15 cellular contexts compared by ENCODE assay signal in genomic region chr1:211469113-211469512, GRCh38. TPM values are rescaled to one million over a fixed set of nuclear protein-coding genes. Genes with fewer than 3 reads are reported as not detected.
DNase-seq lines count a peak whose midpoint lies in the region; TF ChIP-seq lines count a peak whose summit lies in the region.
"Had no signal": no experiment of that assay in that cellular context is flagged by ENCODE, and none has a peak within 500 bp of the region (broad histone marks: within the 10 kb centered on the region; RNA-seq: fewer than 3 reads in every experiment).

No MANE protein-coding gene starts in this region.

- H3K4me1 ChIP-seq in subcutaneous abdominal adipose tissue (ENCODE audit: control insufficient read depth in 5 of 5, insufficient read depth in 5 of 5, low read length in 5 of 5), result peaks cover 0 to 22% (median 14%) of the 10 kb centered on the region in 5 donors

- H3K27me3 Mint-ChIP-seq in activated CD4-positive, alpha-beta T cell treated with anti-CD3 and anti-CD28 coated beads, Interleukin-2, amount 10 ng/mL, durations not matched to agents 7 days and 5 days, result peaks cover 21% of the 10 kb centered on the region
- H3K27me3 Mint-ChIP-seq: CD4-positive, alpha-beta T cell had no signal

- H3K27me3 ChIP-seq in subcutaneous abdominal adipose tissue (ENCODE audit: control insufficient read depth in 5 of 5, insufficient read depth in 4 of 5, low read length in 5 of 5), result peaks cover 0 to 3% (median 0%) of the 10 kb centered on the region in 5 donors

- no peaks in the 10 kb centered on the region for H3K36me3 ChIP-seq in subcutaneous abdominal adipose tissue (ENCODE audit: control insufficient read depth in 5 of 5, insufficient read depth in 5 of 5, low read length in 5 of 5)

- H3K4me3 Mint-ChIP-seq in activated CD4-positive, alpha-beta T cell treated with anti-CD3 and anti-CD28 coated beads, Interleukin-2, amount 10 ng/mL, durations not matched to agents 7 days and 5 days, result no peak overlapping the region
- H3K4me3 Mint-ChIP-seq: CD4-positive, alpha-beta T cell; H9; IgD-negative memory B cell had no signal

- CTCF ChIA-PET in activated CD4-positive, alpha-beta T cell treated with anti-CD3 and anti-CD28 coated beads, Interleukin-2, amount 10 ng/mL, durations not matched to agents 7 days and 5 days (lab: Charles Lee), result interaction anchor here (2.4 kb wide), 1 partner anchor 11 kb away, joined by 9 read pairs; no protein-coding TSS in a partner anchor

- H3K9me3 ChIP-seq in subcutaneous abdominal adipose tissue (ENCODE audit: control insufficient read depth in 5 of 5, low read length in 5 of 5), result no peaks in the 10 kb centered on the region

- no peaks in the 10 kb centered on the region for H3K9me3 Mint-ChIP-seq in activated CD4-positive, alpha-beta T cell treated with anti-CD3 and anti-CD28 coated beads, Interleukin-2, amount 10 ng/mL, durations not matched to agents 7 days and 5 days
- H3K9me3 Mint-ChIP-seq: CD4-positive, alpha-beta T cell; IgD-negative memory B cell had no signal

- H3K27ac Mint-ChIP-seq in activated CD4-positive, alpha-beta T cell treated with anti-CD3 and anti-CD28 coated beads, Interleukin-2, amount 10 ng/mL, durations not matched to agents 7 days and 5 days, result no peak overlapping the region
- H3K27ac Mint-ChIP-seq: CD4-positive, alpha-beta T cell; H9; IgD-negative memory B cell had no signal

- peak; percentile 2 for DNase-seq in AG08396 (ENCODE audit: low spot score)
- peak; percentile 2 for DNase-seq in GM10266 (ENCODE audit: extremely low spot score)
- DNase-seq in putamen (ENCODE audit: low spot score), result no peak
- no peak for DNase-seq in activated CD4-positive, alpha-beta T cell treated with anti-CD3 and anti-CD28 coated beads, Interleukin-2, amount 10 ng/mL, durations not matched to agents 7 days and 5 days
- DNase-seq in dedifferentiated amniotic fluid mesenchymal stem cell (ENCODE audit: extremely low spot score), result no peak
- DNase-seq: Calu3; CD4-positive, alpha-beta T cell; DMS 273 treated with DMSO at 0.1 percent for 48 hours; GOT3; H9 had no signal

- no peak overlapping the region for H3K9ac ChIP-seq in subcutaneous abdominal adipose tissue (ENCODE audit: low read length in 5 of 5)

- no peak overlapping the region for H3K4me3 ChIP-seq in subcutaneous abdominal adipose tissue (ENCODE audit: low read depth in 1 of 5, low read length in 5 of 5)

- POLR2A ChIA-PET in activated CD4-positive, alpha-beta T cell treated with anti-CD3 and anti-CD28 coated beads, Interleukin-2, amount 10 ng/mL, durations not matched to agents 7 days and 5 days (lab: Charles Lee), result no interaction called here

- TF ChIP-seq CTCF in GM10266 (IDR thresholded peaks at IDR 0.05; ENCODE audit: control insufficient read depth, insufficient read depth, low read depth, missing control alignments) (no peak), VCaP (conservative IDR thresholded peaks at IDR 0.05) (no peak)

- no peaks in the 10 kb centered on the region for H3K4me1 Mint-ChIP-seq in activated CD4-positive, alpha-beta T cell treated with anti-CD3 and anti-CD28 coated beads, Interleukin-2, amount 10 ng/mL, durations not matched to agents 7 days and 5 days

- H3K27ac ChIP-seq in VCaP (peak overlapping the region; percentile 76), subcutaneous abdominal adipose tissue (ENCODE audit: low read depth, low read length) (peak overlapping the region; percentile 4)

- H3K36me3 Mint-ChIP-seq in activated CD4-positive, alpha-beta T cell treated with anti-CD3 and anti-CD28 coated beads, Interleukin-2, amount 10 ng/mL, durations not matched to agents 7 days and 5 days (ENCODE audit: low read depth), result no peaks in the 10 kb centered on the region
- H3K36me3 Mint-ChIP-seq: IgD-negative memory B cell had no signal

RNA-seq across cellular contexts. Expression of gene RD3, which starts 22.8 kb away (rescaled TPM):
- not detected for total RNA-seq in activated CD4-positive, alpha-beta T cell treated with anti-CD3 and anti-CD28 coated beads, Interleukin-2, amount 10 ng/mL, durations not matched to agents 7 days and 5 days
- total RNA-seq: Calu3; CD4-positive, alpha-beta T cell; G401; H9; HT-29 had no signal

Comparison
In these comparisons a context has a peak if more than half of its experiments do, and no peak if none do; other contexts are left out.
1. DNase-seq: peak in AG08396 (single experiment) and GM10266 (single experiment); none in putamen (single experiment), activated CD4-positive, alpha-beta T cell treated with anti-CD3 and anti-CD28 coated beads, Interleukin-2, amount 10 ng/mL, durations not matched to agents 7 days and 5 days (single experiment) and dedifferentiated amniotic fluid mesenchymal stem cell (single experiment).